In genomic region chr14:61475316-61475715, GRCh38 we compare ENCODE assay signal across 8 cellular contexts.
DNase-seq lines count a peak whose midpoint lies in the region; ATAC-seq and TF ChIP-seq lines count a peak whose summit lies in the region.

No MANE protein-coding gene starts in this region.

- DNase-seq in NCI-H524 (lab: John Stamatoyannopoulos, UW) (peak; percentile 69 to 78), NCI-H524 treated with DMSO at 0.1 percent for 48 hours (lab: John Stamatoyannopoulos, UW) (no peak), RWPE1 (ENCODE audit: low spot score) (peak; percentile 41), neural crest cell (ENCODE audit: low read depth, low spot score) (no peak)
- DNase-seq in effector memory CD8-positive, alpha-beta T cell: no peak

- CTCF ChIA-PET in RWPE1 (lab: Yijun Ruan, JAX): interaction anchor here (0.6 to 1.1 kb wide), 6 partner anchors 28 to 858 kb away, joined by 3 to 4 read pairs (median 3); no protein-coding TSS in a partner anchor

- peaks cover 0 to 7% of the 10 kb centered on the region in 2 donors for H3K9me3 Mint-ChIP-seq in effector memory CD8-positive, alpha-beta T cell
- H3K9me3 Mint-ChIP-seq in neural crest cell: no peaks in the 10 kb centered on the region

- peak overlapping the region; percentile 28 to 62 for H3K4me3 Mint-ChIP-seq in effector memory CD8-positive, alpha-beta T cell
- no peak overlapping the region for H3K4me3 Mint-ChIP-seq in neural crest cell

- H3K4me1 Mint-ChIP-seq in effector memory CD8-positive, alpha-beta T cell (ENCODE audit: low read depth in 2 of 2): peaks cover 73 to 78% of the 10 kb centered on the region in 2 donors
- H3K4me1 Mint-ChIP-seq in neural crest cell: peaks cover 43% of the 10 kb centered on the region

- H3K27ac ChIP-seq in RWPE1: no peak overlapping the region

- no peaks in the 10 kb centered on the region for H3K27me3 Mint-ChIP-seq in effector memory CD8-positive, alpha-beta T cell
- H3K27me3 Mint-ChIP-seq in neural crest cell (ENCODE audit: low read depth): peaks cover 29% of the 10 kb centered on the region

- H3K27ac Mint-ChIP-seq in effector memory CD8-positive, alpha-beta T cell: peak overlapping the region; percentile 89 to 95
- no peak overlapping the region for H3K27ac Mint-ChIP-seq in neural crest cell (ENCODE audit: unreplicated experiment)

- POLR2A ChIA-PET in RWPE1 (lab: Yijun Ruan, JAX; ENCODE audit: low non-redundant PET): no interaction called here

- TF ChIP-seq CTCF in LNCAP (IDR thresholded peaks at IDR 0.05): peak; percentile 71
- TF ChIP-seq CTCF in RWPE1 (conservative IDR thresholded peaks at IDR 0.05; ENCODE audit: low read depth): peak; percentile 60
- TF ChIP-seq CTCF in neural crest cell (conservative IDR thresholded peaks at IDR 0.05): peak; percentile 88

- ATAC-seq in effector memory CD8-positive, alpha-beta T cell (replicated peaks): no peak
- ATAC-seq in HG03378 (IDR thresholded peaks at IDR 0.05; ENCODE audit: unreplicated experiment): no peak
- no peak for ATAC-seq in HG02798 (IDR thresholded peaks at IDR 0.05; ENCODE audit: poor library complexity, unreplicated experiment)

- peaks cover 69% of the 10 kb centered on the region for H3K36me3 Mint-ChIP-seq in effector memory CD8-positive, alpha-beta T cell (ENCODE audit: insufficient read depth)
- no peaks in the 10 kb centered on the region for H3K36me3 Mint-ChIP-seq in neural crest cell (ENCODE audit: low read depth)

Comparison
In these comparisons a context has a peak if more than half of its experiments do, and no peak if none do; other contexts are left out.
1. DNase-seq: peak in NCI-H524 (2 of 2) and RWPE1 (single experiment); none in NCI-H524 treated with DMSO at 0.1 percent for 48 hours (single experiment), effector memory CD8-positive, alpha-beta T cell (0 of 3) and neural crest cell (single experiment).
2. Peak in every context shown above with its lines, with median percentiles within 50 percentile points of each other: CTCF ChIP-seq.